In the genomic region with DNA sequence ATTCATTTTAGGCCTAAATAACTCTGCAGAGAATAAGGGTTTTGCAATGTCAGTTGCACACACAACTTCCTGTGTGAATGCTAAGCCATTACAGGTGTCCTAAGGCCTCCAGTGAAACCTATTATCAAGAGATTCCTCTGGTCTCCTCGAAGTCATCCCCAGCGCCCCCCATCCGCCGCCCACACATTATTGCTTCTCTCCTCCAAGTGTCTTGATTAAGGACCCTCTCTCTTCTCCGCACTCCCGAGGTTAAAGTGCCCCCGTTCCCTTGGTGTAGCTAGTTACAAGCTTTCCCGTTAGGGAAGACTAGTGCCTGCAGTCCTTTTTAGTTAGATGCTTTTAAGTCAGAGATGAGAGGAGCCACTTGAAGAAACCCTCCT, we compare ENCODE assay signal across 8 cellular contexts. TPM values are rescaled to one million over a fixed set of nuclear protein-coding genes. Genes with fewer than 3 reads are reported as not detected.
DNase-seq lines count a peak whose midpoint lies in the region; ATAC-seq and TF ChIP-seq lines count a peak whose summit lies in the region.

No MANE protein-coding gene starts in this region.

- H3K27ac ChIP-seq in 22Rv1, result peak overlapping the region; percentile 90
- no peak overlapping the region for H3K27ac ChIP-seq in endodermal cell (ENCODE audit: low read depth, low read length)
- peak overlapping the region; percentile 99 for H3K27ac ChIP-seq in neural cell (ENCODE audit: low read length)

- H3K4me1 Mint-ChIP-seq in endodermal cell, result peaks cover 15% of the 10 kb centered on the region

- H3F3A ChIP-seq in neural cell (ENCODE audit: insufficient read depth, low read length, poor library complexity, severe bottlenecking), result peaks cover 13% of the 10 kb centered on the region

- peaks cover 24% of the 10 kb centered on the region for H3K27me3 Mint-ChIP-seq in endodermal cell (ENCODE audit: insufficient read depth)

- H3K9me3 ChIP-seq in endodermal cell (ENCODE audit: control insufficient read depth, low read length) (no peaks in the 10 kb centered on the region), neural cell (ENCODE audit: low read length) (no peaks in the 10 kb centered on the region)

- no peaks in the 10 kb centered on the region for H3K4me1 ChIP-seq in endodermal cell (ENCODE audit: control insufficient read depth, insufficient read depth, low read length)

- 5% methylated on average over 8 of the region's 8 CpGs; no CpG with 5 or more reads in 1 of the 2 experiments for WGBS in endodermal cell (ENCODE audit: insufficient coverage in 1 of 2, insufficient read length in 1 of 2), 2 experiments

- no peaks in the 10 kb centered on the region for H3K36me3 Mint-ChIP-seq in endodermal cell (ENCODE audit: low read depth)

- peak overlapping the region; percentile 75 for H3K4me2 ChIP-seq in neural cell (ENCODE audit: low read length)

- H3K36me3 ChIP-seq in endodermal cell (ENCODE audit: control insufficient read depth, insufficient read depth, low read length) (no peaks in the 10 kb centered on the region), neural cell (ENCODE audit: insufficient read depth, low read length) (no peaks in the 10 kb centered on the region)

- ATAC-seq in HG03469 (IDR thresholded peaks at IDR 0.05; ENCODE audit: unreplicated experiment), result no peak

- no peaks in the 10 kb centered on the region for H3K9me2 ChIP-seq in neural cell (ENCODE audit: insufficient read depth, low read length)

- H3K27ac Mint-ChIP-seq in endodermal cell, result no peak overlapping the region

- H2AFZ ChIP-seq in neural cell (ENCODE audit: low read depth, low read length), result peak overlapping the region; percentile 76

- no peaks in the 10 kb centered on the region for H3K9me3 Mint-ChIP-seq in endodermal cell

- peak overlapping the region; percentile 84 for H3K4me3 Mint-ChIP-seq in endodermal cell

- H3K9ac ChIP-seq in endodermal cell (ENCODE audit: extremely low read depth, low read length, poor library complexity, severe bottlenecking) (no peak overlapping the region), neural cell (ENCODE audit: low read length) (peak overlapping the region; percentile 100)

- peaks cover 41% of the 10 kb centered on the region for H3K27me3 ChIP-seq in endodermal cell (ENCODE audit: control insufficient read depth, insufficient read depth, low read length, poor library complexity, severe bottlenecking)
- peaks cover 5% of the 10 kb centered on the region for H3K27me3 ChIP-seq in neural cell (ENCODE audit: insufficient read depth, low read depth, low read length)

- TF ChIP-seq CTCF in 22Rv1 (IDR thresholded peaks at IDR 0.05) (no peak), endodermal cell (conservative IDR thresholded peaks at IDR 0.05) (no peak), neural cell (IDR thresholded peaks at IDR 0.05; ENCODE audit: poor library complexity, severe bottlenecking) (no peak)

- peak; percentile 41 for DNase-seq in HT1080 (ENCODE audit: low read depth)
- peak; percentile 82 for DNase-seq in activated CD8-positive, alpha-beta memory T cell treated with anti-CD3 and anti-CD28 coated beads for 24 hours
- peak; percentile 68 for DNase-seq in endodermal cell
- DNase-seq in ureter (ENCODE audit: low spot score), result peak; percentile 51
- no peak for DNase-seq in KG1 (lab: John Stamatoyannopoulos, UW)

- peaks cover 39% of the 10 kb centered on the region for H3K79me2 ChIP-seq in neural cell (replicated peaks; ENCODE audit: insufficient read depth, low read length)

- no peaks in the 10 kb centered on the region for H4K20me1 ChIP-seq in neural cell (ENCODE audit: insufficient read depth)

- H3K4me3 ChIP-seq in endodermal cell (ENCODE audit: low read length) (peak overlapping the region; percentile 89), neural cell (ENCODE audit: low read length) (peak overlapping the region; percentile 89)

- TF ChIP-seq RAD21 in neural cell (conservative IDR thresholded peaks at IDR 0.05), result no peak

- TF ChIP-seq EP300 in neural cell (conservative IDR thresholded peaks at IDR 0.05; ENCODE audit: poor library complexity, severe bottlenecking), result no peak

TF ChIP-seq in neural cell, 6 proteins besides CTCF, POLR2A, EP300 and RAD21:
- no peak for TF ChIP-seq MXI1 (conservative IDR thresholded peaks at IDR 0.05; ENCODE audit: poor library complexity, severe bottlenecking)
- no peak for TF ChIP-seq SMC3 (conservative IDR thresholded peaks at IDR 0.05; ENCODE audit: poor library complexity)
- TF ChIP-seq TAF1 (IDR thresholded peaks at IDR 0.05; ENCODE audit: low read depth), result no peak
- no peak for TF ChIP-seq REST (IDR thresholded peaks at IDR 0.05; ENCODE audit: borderline replicate concordance)
- TF ChIP-seq EZH2 (IDR thresholded peaks at IDR 0.05; ENCODE audit: borderline replicate concordance, insufficient read depth, low read length, poor library complexity, severe bottlenecking), result no peak
- no peak for TF ChIP-seq POLR2AphosphoS5 (IDR thresholded peaks at IDR 0.05)

RNA-seq across cellular contexts. Expression of gene HIVEP2, which starts 1.2 kb away (rescaled TPM):
- 5.8 and 7.0 TPM in 2 replicates for total RNA-seq in HT1080 (2014; rRNA removed; shearing (Covaris generic))
- 6.1 and 7.9 TPM in 2 replicates for polyA plus RNA-seq in HT1080 (2015; cell fraction: cytosol; rRNA removed)
- 13.0 and 13.5 TPM in 2 replicates for polyA plus RNA-seq in HT1080 (2015; cell fraction: nucleus; rRNA removed)
- 1 to 10 TPM; 1.7 to 2.4 TPM for total RNA-seq in endodermal cell
- polyA plus RNA-seq in endodermal cell (2013, experiment 1 of 2), result 4.1 TPM
- polyA plus RNA-seq in endodermal cell (2013, experiment 2 of 2), result 6.1 TPM
- polyA plus RNA-seq in neural cell, result 6.0 and 6.9 TPM in 2 replicates
- polyA minus RNA-seq in neural cell, result 43.3 and 51.5 TPM in 2 replicates
- total RNA-seq in ureter, result 29.0 TPM
